Comparison of ENCODE assay signal across 16 cellular contexts in the genomic region with DNA sequence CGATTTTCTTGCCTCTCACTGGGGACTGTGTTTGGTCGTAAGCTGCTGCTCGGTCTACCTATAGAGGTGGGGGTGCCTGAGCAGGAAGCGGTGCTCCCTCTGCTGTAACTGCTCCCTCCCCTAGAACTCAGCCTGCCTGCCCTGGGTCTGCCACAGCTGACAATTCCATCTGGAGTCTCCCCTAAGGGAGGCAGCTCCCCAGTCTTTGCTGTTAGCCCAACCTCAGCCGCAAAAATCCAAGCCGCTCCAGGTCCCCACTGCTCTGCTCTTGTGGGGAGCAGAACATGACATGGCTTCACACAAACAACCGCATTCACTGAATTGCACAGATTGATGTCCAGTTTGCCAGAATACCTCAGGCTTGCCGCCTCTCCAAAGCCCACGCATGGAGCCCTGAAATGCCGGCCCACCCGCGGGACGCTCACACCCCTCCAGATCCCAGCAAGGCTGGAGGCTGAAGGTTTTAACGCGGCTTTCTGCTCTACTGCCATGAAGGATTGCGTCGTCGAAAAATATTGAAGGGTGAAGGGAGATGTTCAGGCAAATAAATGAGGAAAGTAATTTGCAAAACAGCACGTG.
"Had no signal": no experiment of that assay in that cellular context is flagged by ENCODE, and none has a peak within 500 bp of the region (broad histone marks: within the 10 kb centered on the region; RNA-seq: fewer than 3 reads in every experiment).

No MANE protein-coding gene starts in this region.

- H3K27ac ChIP-seq: gastrocnemius medialis, heart right ventricle, lower lobe of right lung, pancreas, sigmoid colon, WERI-Rb-1 had no signal

- H3K4me3 Mint-ChIP-seq: dendritic cell treated with granulocyte-macrophage colony-stimulating factor and Interleukin-4, amounts not matched to agents 40 ng/mL and 50 ng/mL, for 4 days; mesothelial cell of epicardium; neural crest cell; T-helper 1 cell treated with Interleukin-12 subunit alpha and Interleukin-12 subunit beta and Interleukin-4 antibody, amounts not matched to agents 30 μg/mL and 1 μg/mL, for 36 hours had no signal

- H3K27ac Mint-ChIP-seq: activated naive CD4-positive, alpha-beta T cell treated with anti-CD3 and anti-CD28 coated beads, Interleukin-2, amount 50 U/mL, for 72 hours; dendritic cell treated with granulocyte-macrophage colony-stimulating factor and Interleukin-4, amounts not matched to agents 40 ng/mL and 50 ng/mL, for 4 days; mesothelial cell of epicardium; T-helper 1 cell treated with Interleukin-12 subunit alpha and Interleukin-12 subunit beta and Interleukin-4 antibody, amounts not matched to agents 30 μg/mL and 1 μg/mL, for 36 hours had no signal

- H3K4me1 Mint-ChIP-seq: neural crest cell had no signal

- DNase-seq: activated CD4-positive, alpha-beta T cell treated with anti-CD3 and anti-CD28 coated beads, Interleukin-2, amount 50 U/mL, for 48 hours; activated gamma-delta T cell treated with Interleukin-2 at 50 U/mL for 16 hours; effector CD8-positive, alpha-beta T cell; gastrocnemius medialis; heart right ventricle; lower lobe of right lung; pancreas; sigmoid colon; stimulated activated naive CD4-positive, alpha-beta T cell; WERI-Rb-1 had no signal

- H3K9me3 Mint-ChIP-seq: activated naive CD4-positive, alpha-beta T cell treated with anti-CD3 and anti-CD28 coated beads, Interleukin-2, amount 50 U/mL, for 72 hours; dendritic cell treated with granulocyte-macrophage colony-stimulating factor and Interleukin-4, amounts not matched to agents 40 ng/mL and 50 ng/mL, for 4 days; mesothelial cell of epicardium; neural crest cell; T-helper 1 cell treated with Interleukin-12 subunit alpha and Interleukin-12 subunit beta and Interleukin-4 antibody, amounts not matched to agents 30 μg/mL and 1 μg/mL, for 36 hours had no signal

- H3K4me1 ChIP-seq: gastrocnemius medialis, heart right ventricle, lower lobe of right lung, pancreas had no signal

- ATAC-seq: activated naive CD4-positive, alpha-beta T cell treated with anti-CD3 and anti-CD28 coated beads, Interleukin-2, amount 50 U/mL, for 72 hours; esophagus mucosa; gastrocnemius medialis; heart right ventricle; lower lobe of right lung; pancreas had no signal

- H3K36me3 Mint-ChIP-seq: mesothelial cell of epicardium had no signal

- H3K4me3 ChIP-seq: gastrocnemius medialis, heart right ventricle, lower lobe of right lung, pancreas, sigmoid colon had no signal

- H3K36me3 ChIP-seq: gastrocnemius medialis, heart right ventricle, lower lobe of right lung, pancreas, sigmoid colon, WERI-Rb-1 had no signal
